Comparison of ENCODE assay signal across 29 cellular contexts in the genomic region with DNA sequence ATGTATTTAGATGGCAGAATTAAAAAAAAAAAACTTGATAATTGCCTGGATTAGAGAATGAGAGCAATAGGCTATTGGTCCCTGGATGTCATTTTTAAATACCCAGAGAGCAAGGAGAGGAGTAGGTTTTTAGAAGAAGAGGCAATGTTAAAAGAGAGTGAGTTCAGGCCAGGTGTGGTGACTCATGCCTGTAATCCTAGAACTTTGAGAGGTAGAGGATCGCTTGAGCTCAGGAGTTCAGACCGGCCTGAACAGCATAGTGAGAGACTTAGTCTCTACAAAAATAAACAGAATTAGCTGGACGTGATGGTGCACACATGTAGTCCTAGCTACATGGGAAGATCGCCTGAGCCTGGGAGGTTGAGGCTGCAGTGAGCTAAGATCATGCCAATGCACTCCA. TPM values are rescaled to one million over a fixed set of nuclear protein-coding genes. Genes with fewer than 3 reads are reported as not detected.
A peak's percentile ranks its signal among the peaks of the same experiment; 100 is the strongest.
DNase-seq lines count a peak whose midpoint lies in the region; ATAC-seq, FAIRE-seq and TF ChIP-seq lines count a peak whose summit lies in the region.
"Had no signal": no experiment of that assay in that cellular context is flagged by ENCODE, and none has a peak within 500 bp of the region (broad histone marks: within the 10 kb centered on the region; RNA-seq: fewer than 3 reads in every experiment).

No MANE protein-coding gene starts in this region.

- H3K27me3 ChIP-seq in GM23338 (ENCODE audit: insufficient read depth) (no peaks in the 10 kb centered on the region), endothelial cell of umbilical vein (ENCODE audit: control insufficient read depth in 2 of 2, insufficient read depth in 2 of 2, low read length in 2 of 2) (no peaks in the 10 kb centered on the region)
- H3K27me3 ChIP-seq: brain microvascular endothelial cell, tibial artery had no signal

- POLR2A ChIA-PET in endothelial cell of umbilical vein (lab: Charles Lee): interaction anchor here (0.7 to 1.3 kb wide), 3 partner anchors 135 to 166 kb away, joined by 3 to 6 read pairs (median 3); partner anchors contain the start of genes PRDX1 and TESK2

- H3K79me2 ChIP-seq in GM23338 (replicated peaks; ENCODE audit: insufficient read depth) (no peaks in the 10 kb centered on the region), endothelial cell of umbilical vein (ENCODE audit: control insufficient read depth, insufficient read depth, low read length) (no peaks in the 10 kb centered on the region)
- H3K79me2 ChIP-seq: parathyroid adenoma had no signal

- no peaks in the 10 kb centered on the region for H3K27me3 Mint-ChIP-seq in GM23338 (ENCODE audit: insufficient read depth, low read depth, poor library complexity)
- H3K27me3 Mint-ChIP-seq in progenitor cell of endocrine pancreas: no peaks in the 10 kb centered on the region
- H3K27me3 Mint-ChIP-seq: CD4-positive, CD25-positive, alpha-beta regulatory T cell; natural killer cell treated with Interleukin-12 subunit alpha and Interleukin-12 subunit beta and Interleukin-15 and Interleukin-18, amount 100 ng/mL, for 72 hours; stimulated activated naive CD8-positive, alpha-beta T cell treated with anti-CD3 and anti-CD28 coated beads, Interleukin-15, Interleukin-2, amounts not matched to agents 100 ng/mL and 50 ng/mL, for 24 hours had no signal

- no peak for DNase-seq in GM23338 (ENCODE audit: low spot score)
- DNase-seq in NCI-H2196 treated with DMSO at 0.1 percent for 48 hours (lab: John Stamatoyannopoulos, UW; ENCODE audit: unreplicated experiment): peak; percentile 36
- no peak for DNase-seq in endothelial cell of umbilical vein (ENCODE audit: low read depth, low spot score)
- no peak for DNase-seq in progenitor cell of endocrine pancreas (ENCODE audit: low spot score, unreplicated experiment)
- DNase-seq in GM12891 (ENCODE audit: insufficient read length, low spot score): no peak
- DNase-seq: activated CD4-positive, alpha-beta T cell treated with anti-CD3 and anti-CD28 coated beads, Interleukin-2, amount 50 U/mL, for 1 hour; activated effector memory CD4-positive, alpha-beta T cell treated with anti-CD3 and anti-CD28 coated beads, Interleukin-2, amount 50 U/mL, for 16 hours; brain microvascular endothelial cell; CD4-positive, CD25-positive, alpha-beta regulatory T cell; DMS79; Kasumi-1; kidney glomerular epithelial cell; NCI-H1092; NCI-H2171; NCI-H774; OCI-M1; SHP77 treated with DMSO at 0.1 percent for 48 hours; T-helper 1 cell; tibial artery had no signal

- CTCF ChIA-PET in endothelial cell of umbilical vein (lab: Charles Lee): interaction anchor here (1.3 to 15.5 kb wide), 4 partner anchors 9 to 342 kb away, joined by 3 to 457 read pairs (median 10); partner anchors contain the start of gene TESK2

- H3K4me1 ChIP-seq in GM23338 (ENCODE audit: insufficient read depth): peaks cover 11% of the 10 kb centered on the region
- H3K4me1 ChIP-seq in endothelial cell of umbilical vein (ENCODE audit: control insufficient read depth, extremely low read depth, insufficient read depth, low read length): peaks cover 7% of the 10 kb centered on the region

- H3K4me2 ChIP-seq in GM23338 (no peak overlapping the region), endothelial cell of umbilical vein (ENCODE audit: insufficient read depth, low read length) (no peak overlapping the region)

- no peaks in the 10 kb centered on the region for H3K9me2 ChIP-seq in GM23338 (ENCODE audit: insufficient read depth)

- H3K27ac Mint-ChIP-seq in GM23338: peak overlapping the region; percentile 26; the same call in 1 of the 2 replicates
- H3K27ac Mint-ChIP-seq in progenitor cell of endocrine pancreas: peak overlapping the region; percentile 21
- H3K27ac Mint-ChIP-seq: CD4-positive, CD25-positive, alpha-beta regulatory T cell; natural killer cell treated with Interleukin-12 subunit alpha and Interleukin-12 subunit beta and Interleukin-15 and Interleukin-18, amount 100 ng/mL, for 72 hours; stimulated activated naive CD8-positive, alpha-beta T cell treated with anti-CD3 and anti-CD28 coated beads, Interleukin-15, Interleukin-2, amounts not matched to agents 100 ng/mL and 50 ng/mL, for 24 hours had no signal

- TF ChIP-seq CTCF in GM23338 (conservative IDR thresholded peaks at IDR 0.05; ENCODE audit: low read depth in 2 of 2): no peak
- TF ChIP-seq CTCF in endothelial cell of umbilical vein (IDR thresholded peaks at IDR 0.05; ENCODE audit: extremely low read depth in 1 of 2, insufficient read depth in 1 of 2, low read depth in 1 of 2, low read length in 2 of 2): no peak
- no peak for TF ChIP-seq CTCF in progenitor cell of endocrine pancreas (IDR thresholded peaks at IDR 0.05; ENCODE audit: unreplicated experiment)

- no peak overlapping the region for H2AFZ ChIP-seq in GM23338
- H2AFZ ChIP-seq in endothelial cell of umbilical vein (ENCODE audit: low read depth, low read length): no peak overlapping the region
- H2AFZ ChIP-seq: parathyroid adenoma had no signal

- H3K4me3 ChIP-seq in GM23338 (no peak overlapping the region), endothelial cell of umbilical vein (replicated peaks in 1 of 3; ENCODE audit: insufficient read depth in 1 of 3, low read depth in 1 of 3, low read length in 3 of 3) (no peak overlapping the region)
- H3K4me3 ChIP-seq: skin epidermis, tibial artery had no signal

- H3K36me3 ChIP-seq in GM23338 (ENCODE audit: insufficient read depth): no peaks in the 10 kb centered on the region
- no peaks in the 10 kb centered on the region for H3K36me3 ChIP-seq in endothelial cell of umbilical vein (ENCODE audit: control insufficient read depth in 2 of 2, extremely low read depth in 1 of 2, insufficient read depth in 2 of 2, low read length in 2 of 2)
- H3K36me3 ChIP-seq: brain microvascular endothelial cell, tibial artery had no signal

- H4K20me1 ChIP-seq in GM23338 (replicated peaks; ENCODE audit: insufficient read depth) (no peaks in the 10 kb centered on the region), endothelial cell of umbilical vein (replicated peaks; ENCODE audit: control insufficient read depth, extremely low read depth, insufficient read depth, low read length) (no peaks in the 10 kb centered on the region)

- dilution Hi-C loops in endothelial cell of umbilical vein (cut with MboI; ENCODE audit: extremely low pct_ligation_motif_present, low sequenced_read_pairs): loop anchor here (25.0 kb wide), 1 partner anchor 131 kb away; the partner anchor contains the start of gene TESK2

- no peak overlapping the region for H3K4me3 Mint-ChIP-seq in GM23338
- no peak overlapping the region for H3K4me3 Mint-ChIP-seq in progenitor cell of endocrine pancreas (ENCODE audit: low read depth)
- H3K4me3 Mint-ChIP-seq: CD4-positive, CD25-positive, alpha-beta regulatory T cell; natural killer cell treated with Interleukin-12 subunit alpha and Interleukin-12 subunit beta and Interleukin-15 and Interleukin-18, amount 100 ng/mL, for 72 hours; stimulated activated naive CD8-positive, alpha-beta T cell treated with anti-CD3 and anti-CD28 coated beads, Interleukin-15, Interleukin-2, amounts not matched to agents 100 ng/mL and 50 ng/mL, for 24 hours had no signal

- intact Hi-C loops in endothelial cell of umbilical vein (cut with micrococcal nuclease): no loop called here

- no peak for ATAC-seq in GM23338
- ATAC-seq in SK-N-SH treated with all-trans-retinoic acid at 6 μM for 48 hours: no peak
- no peak for ATAC-seq in HG03432 (IDR thresholded peaks at IDR 0.05; ENCODE audit: unreplicated experiment)
- no peak for ATAC-seq in GM21737 (IDR thresholded peaks at IDR 0.05; ENCODE audit: unreplicated experiment)
- ATAC-seq: natural killer cell treated with Interleukin-12 subunit alpha and Interleukin-12 subunit beta and Interleukin-15 and Interleukin-18, amount 100 ng/mL, for 72 hours had no signal

- no peaks in the 10 kb centered on the region for H3K9me3 Mint-ChIP-seq in GM23338
- H3K9me3 Mint-ChIP-seq in progenitor cell of endocrine pancreas (ENCODE audit: low read depth): no peaks in the 10 kb centered on the region
- H3K9me3 Mint-ChIP-seq: CD4-positive, CD25-positive, alpha-beta regulatory T cell; natural killer cell treated with Interleukin-12 subunit alpha and Interleukin-12 subunit beta and Interleukin-15 and Interleukin-18, amount 100 ng/mL, for 72 hours; stimulated activated naive CD8-positive, alpha-beta T cell treated with anti-CD3 and anti-CD28 coated beads, Interleukin-15, Interleukin-2, amounts not matched to agents 100 ng/mL and 50 ng/mL, for 24 hours had no signal

- FAIRE-seq in endothelial cell of umbilical vein (lab: Jason Lieb, UNC) (no peak), GM12891 (lab: Jason Lieb, UNC) (no peak)
- FAIRE-seq: frontal cortex, H54, HTR-8/SVneo had no signal

- H3K9ac ChIP-seq in endothelial cell of umbilical vein (replicated peaks; ENCODE audit: extremely low read depth, insufficient read depth, low read length): no peak overlapping the region
- H3K9ac ChIP-seq: parathyroid adenoma had no signal

- no TSS peak for BruUV-seq in endothelial cell of umbilical vein (replicated peaks; lab: Mats Ljungman, UMichigan)

- H3K27ac ChIP-seq in GM23338 (ENCODE audit: low read depth) (no peak overlapping the region), endothelial cell of umbilical vein (ENCODE audit: insufficient read depth, low read depth, low read length) (no peak overlapping the region)
- H3K27ac ChIP-seq: brain microvascular endothelial cell, parathyroid adenoma, skin epidermis, tibial artery had no signal

- H3F3A ChIP-seq in GM23338 (replicated peaks; ENCODE audit: low read depth): peaks cover 5% of the 10 kb centered on the region; the same call in 1 of the 2 replicates

- H3K9me3 ChIP-seq in endothelial cell of umbilical vein (replicated peaks; ENCODE audit: control insufficient read depth, insufficient read depth, low read length): no peaks in the 10 kb centered on the region
- H3K9me3 ChIP-seq: tibial artery had no signal

- H3K4me1 Mint-ChIP-seq in GM23338 (peaks cover 17% of the 10 kb centered on the region), progenitor cell of endocrine pancreas (ENCODE audit: low read depth) (peaks cover 7% of the 10 kb centered on the region)

- H3K9me1 ChIP-seq in endothelial cell of umbilical vein (replicated peaks; ENCODE audit: control insufficient read depth, extremely low read depth, insufficient read depth, low read length): no peaks in the 10 kb centered on the region

- no peaks in the 10 kb centered on the region for H3K36me3 Mint-ChIP-seq in GM23338 (ENCODE audit: low read depth)
- peaks cover 1% of the 10 kb centered on the region for H3K36me3 Mint-ChIP-seq in progenitor cell of endocrine pancreas (ENCODE audit: insufficient read depth)
- H3K36me3 Mint-ChIP-seq: natural killer cell treated with Interleukin-12 subunit alpha and Interleukin-12 subunit beta and Interleukin-15 and Interleukin-18, amount 100 ng/mL, for 72 hours had no signal

- TF ChIP-seq POLR2A in endothelial cell of umbilical vein (IDR thresholded peaks at IDR 0.05; ENCODE audit: low read depth, low read length) (no peak), GM12891 (IDR thresholded peaks at IDR 0.05; ENCODE audit: low read depth, low read length) (no peak)

RNA-seq across cellular contexts. Expression of gene MUTYH, which starts 15.9 kb away (rescaled TPM):
- 63.6 and 67.4 TPM in 2 replicates for total RNA-seq in GM23338 (2014; rRNA removed; shearing (Covaris generic))
- polyA plus RNA-seq in GM23338 (2016; fragmentation: Nextera tagmentation; extraction: Ambion mirVana): 47.9 and 52.8 TPM in 2 replicates
- total RNA-seq in endothelial cell of umbilical vein: 14.3 and 16.6 TPM in 2 replicates
- polyA plus RNA-seq in endothelial cell of umbilical vein: 12.3 and 15.0 TPM in 2 replicates
- 7.5 and 10.4 TPM in 2 replicates for polyA plus RNA-seq in endothelial cell of umbilical vein (2011; cell fraction: cytosol; rRNA removed)
- polyA plus RNA-seq in endothelial cell of umbilical vein (2011; cell fraction: nucleus; rRNA removed): 57.5 and 66.2 TPM in 2 replicates
- 6.0 and 8.2 TPM in 2 replicates for polyA plus RNA-seq in endothelial cell of umbilical vein (2012)
- polyA minus RNA-seq in endothelial cell of umbilical vein: 6.1 and 9.3 TPM in 2 replicates
- polyA minus RNA-seq in endothelial cell of umbilical vein (2011; cell fraction: cytosol; rRNA and poly(A)+ RNA removed): 8.7 TPM
- 11.3 and 14.0 TPM in 2 replicates for polyA minus RNA-seq in endothelial cell of umbilical vein (2011; cell fraction: nucleus; rRNA and poly(A)+ RNA removed)
- 52.3 and 59.3 TPM in 2 replicates for total RNA-seq in progenitor cell of endocrine pancreas
- polyA plus RNA-seq in GM12891 (2012; ENCODE audit: low read depth, missing spikeins): 20.9 TPM

RNA-seq across cellular contexts. Expression of gene TOE1, which starts 16.2 kb away (rescaled TPM):
- 18.4 and 22.4 TPM in 2 replicates for total RNA-seq in GM23338 (2014; rRNA removed; shearing (Covaris generic))
- polyA plus RNA-seq in GM23338 (2016; fragmentation: Nextera tagmentation; extraction: Ambion mirVana): 7.7 and 9.1 TPM in 2 replicates
- 15.8 and 16.3 TPM in 2 replicates for total RNA-seq in endothelial cell of umbilical vein
- polyA plus RNA-seq in endothelial cell of umbilical vein: 24.9 and 25.2 TPM in 2 replicates
- 25.3 and 32.1 TPM in 2 replicates for polyA plus RNA-seq in endothelial cell of umbilical vein (2011; cell fraction: cytosol; rRNA removed)
- polyA plus RNA-seq in endothelial cell of umbilical vein (2011; cell fraction: nucleus; rRNA removed): 33.1 and 34.5 TPM in 2 replicates
- polyA plus RNA-seq in endothelial cell of umbilical vein (2012): 10.8 and 12.9 TPM in 2 replicates
- 27.8 and 33.5 TPM in 2 replicates for polyA minus RNA-seq in endothelial cell of umbilical vein
- 30.7 TPM for polyA minus RNA-seq in endothelial cell of umbilical vein (2011; cell fraction: cytosol; rRNA and poly(A)+ RNA removed)
- 13.7 and 21.1 TPM in 2 replicates for polyA minus RNA-seq in endothelial cell of umbilical vein (2011; cell fraction: nucleus; rRNA and poly(A)+ RNA removed)
- 11.7 and 12.3 TPM in 2 replicates for total RNA-seq in progenitor cell of endocrine pancreas
- 15.6 TPM for polyA plus RNA-seq in GM12891 (2012; ENCODE audit: low read depth, missing spikeins)

RNA-seq across cellular contexts. Expression of gene HPDL, which starts 29.5 kb away (rescaled TPM):
- 60.7 and 82.1 TPM in 2 replicates for total RNA-seq in GM23338 (2014; rRNA removed; shearing (Covaris generic))
- polyA plus RNA-seq in GM23338 (2016; fragmentation: Nextera tagmentation; extraction: Ambion mirVana) (36.5 and 39.6 TPM in 2 replicates), endothelial cell of umbilical vein (3.4 and 3.7 TPM in 2 replicates)
- total RNA-seq in endothelial cell of umbilical vein (5.6 and 5.9 TPM in 2 replicates), progenitor cell of endocrine pancreas (2.4 and 3.6 TPM in 2 replicates)
- polyA plus RNA-seq in endothelial cell of umbilical vein (2011; cell fraction: cytosol; rRNA removed): 2.6 and 3.2 TPM in 2 replicates
- polyA plus RNA-seq in endothelial cell of umbilical vein (2011; cell fraction: nucleus; rRNA removed): 1.1 and 1.8 TPM in 2 replicates
- polyA plus RNA-seq in endothelial cell of umbilical vein (2012): 1.9 and 3.3 TPM in 2 replicates
- polyA minus RNA-seq in endothelial cell of umbilical vein: 0.70 and 1.4 TPM in 2 replicates
- 26.3 TPM for polyA minus RNA-seq in endothelial cell of umbilical vein (2011; cell fraction: cytosol; rRNA and poly(A)+ RNA removed)
- 0.87 and 0.96 TPM in 2 replicates for polyA minus RNA-seq in endothelial cell of umbilical vein (2011; cell fraction: nucleus; rRNA and poly(A)+ RNA removed)
- 8.5 TPM for polyA plus RNA-seq in GM12891 (2012; ENCODE audit: low read depth, missing spikeins)
- total RNA-seq: CD4-positive, CD25-positive, alpha-beta regulatory T cell had no signal
